In the genomic region with DNA sequence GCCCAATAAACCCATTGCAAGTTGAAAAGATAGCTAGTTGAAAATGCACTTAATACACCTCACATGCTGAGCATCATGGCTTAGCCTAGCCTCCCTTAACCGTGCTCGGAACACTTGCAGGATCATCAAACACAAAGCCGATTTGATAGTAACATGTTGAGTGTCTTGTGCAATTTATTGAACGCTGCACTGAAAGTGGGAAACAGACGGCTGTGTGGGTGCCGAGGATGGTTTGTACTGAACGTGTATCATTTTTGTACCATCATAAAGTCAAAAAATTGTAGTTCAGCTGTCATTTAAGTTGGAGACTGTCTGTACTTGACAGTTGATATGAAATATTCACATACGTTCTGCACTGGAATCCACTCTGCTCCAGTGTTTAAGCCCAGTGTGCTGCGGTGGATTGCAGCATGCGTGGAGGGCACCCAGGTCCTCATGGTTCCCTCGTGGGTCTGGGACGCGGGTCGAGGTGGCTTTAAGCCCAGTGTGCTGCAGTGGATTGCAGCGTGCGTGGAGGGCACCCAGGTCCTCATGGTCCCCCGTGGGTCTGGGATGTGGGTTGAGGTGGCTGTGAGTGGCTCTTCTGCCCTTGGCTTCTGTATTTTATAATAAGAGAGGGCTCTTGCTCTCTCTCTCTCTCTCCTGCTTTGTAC, we compare ENCODE assay signal across 1 cellular context.
TF ChIP-seq lines count a peak whose summit lies in the region.

No MANE protein-coding gene starts in this region.

TF ChIP-seq in H1, 55 proteins besides CTCF, POLR2A, EP300 and RAD21 (continued from another document):
- TF ChIP-seq, protein P1, sequence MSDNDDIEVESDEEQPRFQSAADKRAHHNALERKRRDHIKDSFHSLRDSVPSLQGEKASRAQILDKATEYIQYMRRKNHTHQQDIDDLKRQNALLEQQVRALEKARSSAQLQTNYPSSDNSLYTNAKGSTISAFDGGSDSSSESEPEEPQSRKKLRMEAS (IDR thresholded peaks at IDR 0.05), result no peak
